8 cellular contexts compared by ENCODE assay signal in genomic region chr11:6926208-6927029, GRCh38. TPM values are rescaled to one million over a fixed set of nuclear protein-coding genes. Genes with fewer than 3 reads are reported as not detected.
A peak's percentile ranks its signal among the peaks of the same experiment; 100 is the strongest.
DNase-seq lines count a peak whose midpoint lies in the region; ATAC-seq and TF ChIP-seq lines count a peak whose summit lies in the region.

ZNF215 (plus strand) TSS chr11:6926426; CDS start chr11:6932273, 5,847 bp downstream.

- peak; percentile 80 for DNase-seq in AG10803 (ENCODE audit: low read depth)
- DNase-seq in NCI-H526 (lab: John Stamatoyannopoulos, UW) = peak; percentile 85 to 94
- peak; percentile 2 for DNase-seq in activated T-helper 9 cell treated with anti-CD3 and anti-CD28 coated beads, Interleukin-2, amount 50 U/mL, for 16 hours (ENCODE audit: low read depth)
- peak; percentile 86 for DNase-seq in glomerular visceral epithelial cell (ENCODE audit: extremely low spot score)
- DNase-seq in nucleus accumbens (lab: John Stamatoyannopoulos, UW) = peak in 40 of 56 donors; percentile 0 to 69 (median 31)
- DNase-seq in uterus = peak; percentile 67 to 70

- no peaks in the 10 kb centered on the region for H3K4me1 ChIP-seq in uterus

- no peaks in the 10 kb centered on the region for H3K36me3 ChIP-seq in uterus

- TF ChIP-seq CTCF in AG10803 (conservative IDR thresholded peaks at IDR 0.05; ENCODE audit: low read length) (no peak), uterus (IDR thresholded peaks at IDR 0.05) (no peak)

- no peaks in the 10 kb centered on the region for H3K9me3 ChIP-seq in uterus

- H3K4me3 ChIP-seq in AG10803 (ENCODE audit: low read length) (peak within 1 kb of the TSS; percentile 93), uterus (peak within 1 kb of the TSS; percentile 49 to 59)

- intact Hi-C loops in uterus (cut with DNase I; ENCODE audit: low total_unique reads) = no loop called here

- H3K27me3 ChIP-seq in uterus = no peaks in the 10 kb centered on the region

- TF ChIP-seq POLR2A in uterus (IDR thresholded peaks at IDR 0.05) = no peak

- peak; percentile 71 for ATAC-seq in GM18870 (IDR thresholded peaks at IDR 0.05; ENCODE audit: unreplicated experiment)
- ATAC-seq in HG03060 (IDR thresholded peaks at IDR 0.05; ENCODE audit: low read depth, unreplicated experiment) = peak; percentile 56

- H3K27ac ChIP-seq in uterus = peak within 1 kb of the TSS; percentile 58 to 69

RNA-seq across cellular contexts. Expression of gene ZNF215, which starts in this region (rescaled TPM):
- total RNA-seq in uterus = 1 to 10 TPM in 2 of 4 donors, under 1 TPM in 2; 0.77 to 3.2 (median 1.9) TPM

Comparison
In these comparisons a context has a peak if more than half of its experiments do, and no peak if none do; other contexts are left out.
1. Peak in every context shown above with its lines: DNase-seq, ATAC-seq, H3K4me3 ChIP-seq and H3K27ac ChIP-seq.
2. DNase-seq: peak in every context shown above with its lines; median percentile 90 in NCI-H526; 86 in glomerular visceral epithelial cell; 80 in AG10803; 68 in uterus; 31 in nucleus accumbens; 2 in activated T-helper 9 cell treated with anti-CD3 and anti-CD28 coated beads, Interleukin-2, amount 50 U/mL, for 16 hours.